Comparison of ENCODE assay signal across 23 cellular contexts in genomic region chr15:71810256-71811035, GRCh38. TPM values are rescaled to one million over a fixed set of nuclear protein-coding genes. Genes with fewer than 3 reads are reported as not detected.
DNase-seq lines count a peak whose midpoint lies in the region; FAIRE-seq and TF ChIP-seq lines count a peak whose summit lies in the region.
"Had no signal": no experiment of that assay in that cellular context is flagged by ENCODE, and none has a peak within 500 bp of the region (broad histone marks: within the 10 kb centered on the region; RNA-seq: fewer than 3 reads in every experiment).

NR2E3 (plus strand) TSS chr15:71810554; CDS start chr15:71810744, 190 bp downstream.

- WGBS in mesendoderm (ENCODE audit: extremely low coverage, insufficient coverage, low lambda C conversion rate) = no CpG with 5 or more reads among the region's 16 CpGs

- H3K9me3 ChIP-seq in BLaER1 = no peaks in the 10 kb centered on the region
- H3K9me3 ChIP-seq in SJCRH30 (replicated peaks) = no peaks in the 10 kb centered on the region
- H3K9me3 ChIP-seq: ovary had no signal

- H3K4me3 ChIP-seq in BLaER1 (no peak within 1 kb of the TSS), SJCRH30 (peak within 1 kb of the TSS; percentile 32), mesendoderm (ENCODE audit: low read length) (no peak within 1 kb of the TSS)
- H3K4me3 ChIP-seq: K562, ovary had no signal

- no peak within 1 kb of the TSS for H3K18ac ChIP-seq in mesendoderm (ENCODE audit: low read length)

- H3K79me2 ChIP-seq in mesendoderm (ENCODE audit: control insufficient read depth, insufficient read depth, low read length) = no peaks in the 10 kb centered on the region

- no peak within 1 kb of the TSS for H2BK120ac ChIP-seq in mesendoderm (ENCODE audit: low read depth, low read length)

- H2AK5ac ChIP-seq in mesendoderm (ENCODE audit: low read length) = no peak within 1 kb of the TSS

- H3K4me2 ChIP-seq in BLaER1 (no peak within 1 kb of the TSS), mesendoderm (ENCODE audit: low read length) (no peak within 1 kb of the TSS)

- TF ChIP-seq POLR2A in GM12891 (IDR thresholded peaks at IDR 0.05; ENCODE audit: low read depth, low read length) = no peak

- H4K8ac ChIP-seq in mesendoderm (ENCODE audit: low read depth, low read length) = no peak within 1 kb of the TSS

- H3K4ac ChIP-seq in mesendoderm (ENCODE audit: low read depth, low read length) = no peak within 1 kb of the TSS

- H2BK15ac ChIP-seq in mesendoderm (replicated peaks; ENCODE audit: low read depth) = no peak within 1 kb of the TSS

- H3K27ac ChIP-seq in BLaER1 (peak within 1 kb of the TSS; percentile 26; the same call in 1 of the 2 replicates), SJCRH30 (peak within 1 kb of the TSS; percentile 74), mesendoderm (ENCODE audit: low read depth, low read length) (no peak within 1 kb of the TSS)
- H3K27ac ChIP-seq: ovary had no signal

- no peak within 1 kb of the TSS for H3K9ac ChIP-seq in BLaER1
- H3K9ac ChIP-seq in mesendoderm (ENCODE audit: low read length) = no peak within 1 kb of the TSS

- H3K79me1 ChIP-seq in mesendoderm (ENCODE audit: low read length) = no peaks in the 10 kb centered on the region

- FAIRE-seq in GM12891 (lab: Jason Lieb, UNC) = no peak
- no peak for FAIRE-seq in HTR-8/SVneo (lab: Jason Lieb, UNC)
- FAIRE-seq: islet of Langerhans, K562 had no signal

- H3K23ac ChIP-seq in mesendoderm (ENCODE audit: low read length) = peak within 1 kb of the TSS; percentile 66

- H3K36me3 ChIP-seq in BLaER1 = no peaks in the 10 kb centered on the region
- peaks cover 5% of the 10 kb centered on the region for H3K36me3 ChIP-seq in SJCRH30
- H3K36me3 ChIP-seq in mesendoderm (ENCODE audit: control insufficient read depth, insufficient read depth, low read length) = no peaks in the 10 kb centered on the region
- H3K36me3 ChIP-seq: ovary had no signal

- H2BK5ac ChIP-seq in mesendoderm (ENCODE audit: low read length) = no peak within 1 kb of the TSS

- TF ChIP-seq CTCF in GM13976 (IDR thresholded peaks at IDR 0.05; ENCODE audit: borderline replicate concordance, control extremely low read depth, extremely low read depth, insufficient read depth, missing control alignments) = no peak

- DNase-seq in GM13976 (ENCODE audit: low spot score) (peak; percentile 24), SJCRH30 (peak; percentile 97), mesendoderm (peak; percentile 46), HUDEP-2 (lab: John Stamatoyannopoulos, UW; ENCODE audit: unreplicated experiment in 76 of 76) (no peak), NCI-H2196 treated with DMSO at 0.1 percent for 48 hours (lab: John Stamatoyannopoulos, UW; ENCODE audit: unreplicated experiment) (no peak), GM12891 (ENCODE audit: insufficient read length, low spot score) (no peak), HTR-8/SVneo (ENCODE audit: insufficient read length, low spot score) (no peak)
- DNase-seq: activated CD4-positive, alpha-beta T cell treated with anti-CD3 and anti-CD28 coated beads, Interleukin-2, amount 50 U/mL, for 4 hours; activated naive CD4-positive, alpha-beta T cell treated with anti-CD3 and anti-CD28 coated beads for 36 hours; naive thymus-derived CD8-positive, alpha-beta T cell; NCI-H1048; NCI-H1930; NCI-H2227 treated with DMSO at 0.1 percent for 48 hours; ovary; RPMI8226; substantia nigra had no signal

- no peaks in the 10 kb centered on the region for H4K20me1 ChIP-seq in BLaER1

- H3K56ac ChIP-seq in mesendoderm (ENCODE audit: low read length) = no peak within 1 kb of the TSS

- H4K5ac ChIP-seq in mesendoderm (ENCODE audit: low read length) = no peak within 1 kb of the TSS

- H3K4me1 ChIP-seq in BLaER1 = peaks cover 28% of the 10 kb centered on the region
- peaks cover 56% of the 10 kb centered on the region for H3K4me1 ChIP-seq in SJCRH30
- H3K4me1 ChIP-seq in mesendoderm (ENCODE audit: control insufficient read depth, low read depth, low read length) = peaks cover 13% of the 10 kb centered on the region

- H3K27me3 ChIP-seq in BLaER1 (no peaks in the 10 kb centered on the region), SJCRH30 (no peaks in the 10 kb centered on the region), mesendoderm (ENCODE audit: insufficient read depth, low read length, poor library complexity) (no peaks in the 10 kb centered on the region)
- H3K27me3 ChIP-seq: ovary had no signal

- in situ Hi-C loops in GM13976 (cut with MboI; ENCODE audit: low sequenced_read_pairs, unreplicated experiment) = no loop called here

TF ChIP-seq in GM12891, 5 proteins besides CTCF, POLR2A, EP300 and RAD21:
- TF ChIP-seq POU2F2 (IDR thresholded peaks at IDR 0.05; ENCODE audit: low read depth, low read length) (no peak), SPI1 (IDR thresholded peaks at IDR 0.05; ENCODE audit: low read depth, low read length) (no peak), POLR2AphosphoS5 (IDR thresholded peaks at IDR 0.05; ENCODE audit: low read depth, low read length) (no peak), PAX5 (IDR thresholded peaks at IDR 0.05; ENCODE audit: insufficient read depth, low read length, severe bottlenecking) (no peak), TAF1 (IDR thresholded peaks at IDR 0.05; ENCODE audit: low read depth, low read length) (no peak)

RNA-seq across cellular contexts. Expression of gene NR2E3, which starts in this region (rescaled TPM):
- total RNA-seq in SJCRH30 (2014; rRNA removed; shearing (Covaris generic)) = 4.5 and 8.8 TPM in 2 replicates
- 0.11 TPM for polyA plus RNA-seq in mesendoderm (2013, experiment 1 of 2)
- polyA plus RNA-seq in mesendoderm (2013, experiment 2 of 2) = 0.08 TPM
- 0.05 TPM for polyA plus RNA-seq in GM12891 (2012; ENCODE audit: low read depth, missing spikeins)
- total RNA-seq: activated naive CD4-positive, alpha-beta T cell treated with anti-CD3 and anti-CD28 coated beads for 36 hours; activated T-helper 1 cell treated with anti-CD3 and anti-CD28 coated beads, Interleukin-12 subunit alpha, Interleukin-12 subunit beta, Interleukin-2, Interleukin-4 antibody, amounts not matched to agents 30 ng/mL and 10 ng/mL and 1 ng/mL, durations not matched to agents 14 hours and 24 hours and 36 hours; K562; naive thymus-derived CD8-positive, alpha-beta T cell; SK-MEL-5; T-helper 1 cell treated with Interleukin-12 subunit alpha and Interleukin-12 subunit beta and Interleukin-4 antibody, amounts not matched to agents 30 ng/mL and 1 ng/mL, for 36 hours had no signal
- polyA plus RNA-seq: BJ, K562 had no signal

Comparison
In these comparisons a context has a peak if more than half of its experiments do, and no peak if none do; other contexts are left out.
1. DNase-seq: peak in GM13976 (single experiment), SJCRH30 (2 of 2) and mesendoderm (single experiment); none in HUDEP-2 (0 of 76), NCI-H2196 treated with DMSO at 0.1 percent for 48 hours (single experiment), GM12891 (single experiment) and HTR-8/SVneo (single experiment).